Comparison of ENCODE assay signal across 1 cellular context in genomic region chr4:124803026-124803425, GRCh38.
TF ChIP-seq lines count a peak whose summit lies in the region.

No MANE protein-coding gene starts in this region.

TF ChIP-seq in endothelial cell of umbilical vein, 7 proteins besides CTCF, POLR2A, EP300 and RAD21:
- no peak for TF ChIP-seq EZH2 (IDR thresholded peaks at IDR 0.05; ENCODE audit: borderline replicate concordance, low read depth, low read length, severe bottlenecking)
- no peak for TF ChIP-seq MYC (IDR thresholded peaks at IDR 0.05; ENCODE audit: low read depth, low read length)
- TF ChIP-seq JUN (IDR thresholded peaks at IDR 0.05; ENCODE audit: borderline replicate concordance, insufficient read depth, insufficient read length, low read depth), result no peak
- no peak for TF ChIP-seq FOS (IDR thresholded peaks at IDR 0.05; ENCODE audit: borderline replicate concordance, insufficient read depth, low read length)
